Comparison of ENCODE assay signal across 29 cellular contexts in the genomic region with DNA sequence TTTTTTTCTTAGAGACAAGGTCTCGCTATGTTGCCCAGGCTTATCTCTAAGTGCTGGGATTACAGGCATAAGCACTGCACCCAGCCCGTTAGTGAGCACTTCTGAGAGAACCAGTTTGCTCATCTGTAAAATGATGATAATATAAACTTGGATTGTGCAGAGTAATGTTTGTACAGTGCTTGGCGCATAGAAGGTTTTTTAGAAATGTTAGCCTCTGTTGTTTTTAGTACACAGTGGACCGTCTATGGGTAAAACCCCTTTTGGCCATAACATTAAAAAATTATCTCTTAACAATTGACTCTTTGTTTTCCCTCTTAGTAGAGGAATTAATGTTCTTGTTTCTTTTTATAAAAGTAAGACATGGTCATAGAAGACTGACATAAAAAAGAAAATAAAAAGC.
"Had no signal": no experiment of that assay in that cellular context is flagged by ENCODE, and none has a peak within 500 bp of the region (broad histone marks: within the 10 kb centered on the region; RNA-seq: fewer than 3 reads in every experiment).

No MANE protein-coding gene starts in this region.

- H3K9ac ChIP-seq: KMS-11 had no signal

- H3K4me1 ChIP-seq: ascending aorta, Peyer's patch had no signal

- DNase-seq: activated CD4-positive, alpha-beta memory T cell treated with anti-CD3 and anti-CD28 coated beads, Interleukin-2, amount 10 ng/mL, durations not matched to agents 7 days and 5 days; activated CD4-positive, alpha-beta T cell treated with anti-CD3 and anti-CD28 coated beads for 1 hour; activated CD4-positive, alpha-beta T cell treated with anti-CD3 and anti-CD28 coated beads for 48 hours; activated CD4-positive, CD25-positive, alpha-beta regulatory T cell; activated gamma-delta T cell; activated naive CD4-positive, alpha-beta T cell treated with Interleukin-2 at 50 U/mL for 16 hours; activated naive CD8-positive, alpha-beta T cell treated with anti-CD3 and anti-CD28 coated beads, Interleukin-2, amount 10 ng/mL, durations not matched to agents 7 days and 5 days; activated T-cell treated with anti-CD3 and anti-CD28 coated beads, Interleukin-2, amount 50 U/mL, for 24 hours; amygdala; NCI-H1092 treated with DMSO at 0.1 percent for 48 hours; NCI-H1417; NCI-H146; NCI-H187; NCI-H2081 treated with DMSO at 0.1 percent for 48 hours; NCI-H226; NCI-H446 treated with DMSO at 0.1 percent for 48 hours; NCI-H524; NCI-H69; NK-92 treated with Interleukin-12 subunit alpha and Interleukin-12 subunit beta, amount 100 ng/mL, for 24 hours; PC-3; Peyer's patch; Right ventricle myocardium superior; T1000; WERI-Rb-1 had no signal

- H3K4me2 ChIP-seq: KMS-11 had no signal

- H3K9me3 ChIP-seq: ascending aorta, Peyer's patch had no signal

- H3K36me3 ChIP-seq: cardiac muscle cell, WERI-Rb-1 had no signal

- H3K27ac ChIP-seq: ascending aorta, cardiac muscle cell, KMS-11, Peyer's patch, RWPE1, SK-N-MC, WERI-Rb-1 had no signal

- H3K27me3 ChIP-seq: ascending aorta, cardiac muscle cell, Peyer's patch had no signal

- H3K4me3 ChIP-seq: ascending aorta, cardiac muscle cell, Peyer's patch, SK-N-MC had no signal
